In the genomic region with DNA sequence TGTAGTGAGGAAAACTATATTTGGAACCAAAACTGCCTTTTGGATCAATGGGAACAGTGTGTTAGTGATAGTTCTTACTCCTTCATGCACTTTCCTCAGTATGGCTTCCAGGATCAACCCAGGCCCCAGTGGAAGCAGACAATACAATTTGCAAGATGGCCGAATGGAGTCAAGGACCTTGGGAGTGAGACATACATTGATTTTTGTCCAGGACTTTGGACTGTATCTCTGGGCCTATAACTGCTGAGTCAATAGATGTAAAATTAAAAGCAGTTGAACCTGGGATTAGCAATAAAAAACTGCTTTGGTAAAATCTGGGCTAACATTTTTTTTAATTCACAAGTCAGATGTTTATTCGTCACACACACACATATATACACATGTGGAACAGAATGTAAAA, we compare ENCODE assay signal across 13 cellular contexts. TPM values are rescaled to one million over a fixed set of nuclear protein-coding genes. Genes with fewer than 3 reads are reported as not detected.
DNase-seq lines count a peak whose midpoint lies in the region; ATAC-seq, FAIRE-seq and TF ChIP-seq lines count a peak whose summit lies in the region.
"Had no signal": no experiment of that assay in that cellular context is flagged by ENCODE, and none has a peak within 500 bp of the region (broad histone marks: within the 10 kb centered on the region; RNA-seq: fewer than 3 reads in every experiment).

No MANE protein-coding gene starts in this region.

- peak overlapping the region; percentile 67 for H3K4me3 ChIP-seq in WI38 (ENCODE audit: low read depth, low read length)
- H3K4me3 ChIP-seq in kidney (ENCODE audit: low read length in 2 of 2), result peak overlapping the region; percentile 84 to 90
- no peak overlapping the region for H3K4me3 ChIP-seq in small intestine (ENCODE audit: low read depth in 1 of 2, low read length in 2 of 2)

- CTCF ChIA-PET in activated CD8-positive, alpha-beta T cell treated with anti-CD3 and anti-CD28 coated beads, Interleukin-2, amount 10 ng/mL, durations not matched to agents 7 days and 5 days (lab: Charles Lee), result no interaction called here

- H3K36me3 ChIP-seq in kidney (ENCODE audit: control insufficient read depth in 1 of 2, insufficient read depth in 2 of 2, low read length in 2 of 2), result peaks cover 0 to 11% of the 10 kb centered on the region in 2 donors
- no peaks in the 10 kb centered on the region for H3K36me3 ChIP-seq in small intestine (ENCODE audit: control insufficient read depth in 2 of 2, insufficient read depth in 2 of 2, low read length in 2 of 2)

- no peaks in the 10 kb centered on the region for H3K9me3 Mint-ChIP-seq in activated T-cell treated with anti-CD3 and anti-CD28 coated beads, Interleukin-2, amount 50 U/mL, for 4 hours
- H3K9me3 Mint-ChIP-seq in activated CD8-positive, alpha-beta T cell treated with anti-CD3 and anti-CD28 coated beads, Interleukin-2, amount 10 ng/mL, durations not matched to agents 7 days and 5 days (ENCODE audit: insufficient read depth), result no peaks in the 10 kb centered on the region

- peak overlapping the region; percentile 80 for H3K4me3 Mint-ChIP-seq in activated T-cell treated with anti-CD3 and anti-CD28 coated beads, Interleukin-2, amount 50 U/mL, for 4 hours
- no peak overlapping the region for H3K4me3 Mint-ChIP-seq in activated CD8-positive, alpha-beta T cell treated with anti-CD3 and anti-CD28 coated beads, Interleukin-2, amount 10 ng/mL, durations not matched to agents 7 days and 5 days

- H3K9me3 ChIP-seq in kidney (ENCODE audit: control insufficient read depth in 1 of 2, low read length in 2 of 2), result no peaks in the 10 kb centered on the region
- no peaks in the 10 kb centered on the region for H3K9me3 ChIP-seq in small intestine (ENCODE audit: control insufficient read depth, low read depth)
- H3K9me3 ChIP-seq: esophagus squamous epithelium had no signal

- TF ChIP-seq CTCF in WI38 (IDR thresholded peaks at IDR 0.05; ENCODE audit: low read depth, low read length) (no peak), kidney (IDR thresholded peaks at IDR 0.05; ENCODE audit: borderline replicate concordance, extremely low read depth, insufficient read depth) (no peak)

- FAIRE-seq in kidney (lab: Jason Lieb, UNC) (no peak), small intestine (lab: Jason Lieb, UNC) (no peak)

- POLR2A ChIA-PET in activated CD8-positive, alpha-beta T cell treated with anti-CD3 and anti-CD28 coated beads, Interleukin-2, amount 10 ng/mL, durations not matched to agents 7 days and 5 days (lab: Charles Lee), result no interaction called here

- H3K4me1 Mint-ChIP-seq in activated T-cell treated with anti-CD3 and anti-CD28 coated beads, Interleukin-2, amount 50 U/mL, for 4 hours (ENCODE audit: low read depth), result peaks cover 13% of the 10 kb centered on the region
- peaks cover 14% of the 10 kb centered on the region for H3K4me1 Mint-ChIP-seq in activated CD8-positive, alpha-beta T cell treated with anti-CD3 and anti-CD28 coated beads, Interleukin-2, amount 10 ng/mL, durations not matched to agents 7 days and 5 days (ENCODE audit: low read depth)

- no peak for ATAC-seq in activated T-cell treated with anti-CD3 and anti-CD28 coated beads, Interleukin-2, amount 50 U/mL, for 4 hours
- ATAC-seq in activated CD8-positive, alpha-beta T cell treated with anti-CD3 and anti-CD28 coated beads, Interleukin-2, amount 10 ng/mL, durations not matched to agents 7 days and 5 days, result no peak
- no peak for ATAC-seq in HG03571 (IDR thresholded peaks at IDR 0.05; ENCODE audit: unreplicated experiment)

- H3K27ac ChIP-seq in kidney (ENCODE audit: low read depth in 2 of 2, low read length in 2 of 2) (no peak overlapping the region), small intestine (ENCODE audit: low read depth in 1 of 2, low read length in 1 of 2) (peak overlapping the region; percentile 5 to 17)

- no peak overlapping the region for H3K9ac ChIP-seq in kidney (ENCODE audit: low read length in 2 of 2)

- H3K36me3 Mint-ChIP-seq in activated T-cell treated with anti-CD3 and anti-CD28 coated beads, Interleukin-2, amount 50 U/mL, for 4 hours (ENCODE audit: insufficient read depth), result peaks cover 3% of the 10 kb centered on the region
- H3K36me3 Mint-ChIP-seq in activated CD8-positive, alpha-beta T cell treated with anti-CD3 and anti-CD28 coated beads, Interleukin-2, amount 10 ng/mL, durations not matched to agents 7 days and 5 days (ENCODE audit: low read depth), result no peaks in the 10 kb centered on the region

- H3K4me1 ChIP-seq in kidney (ENCODE audit: control insufficient read depth in 1 of 2, insufficient read depth in 1 of 2, low read depth in 1 of 2, low read length in 2 of 2) (peaks cover 0 to 11% of the 10 kb centered on the region in 2 donors), small intestine (ENCODE audit: control insufficient read depth in 2 of 2, insufficient read depth in 1 of 2, low read depth in 1 of 2, low read length in 1 of 2) (peaks cover 8% of the 10 kb centered on the region in 2 donors)

- no peak for DNase-seq in activated T-cell treated with anti-CD3 and anti-CD28 coated beads, Interleukin-2, amount 50 U/mL, for 4 hours
- DNase-seq in activated T-cell treated with anti-CD3 and anti-CD28 coated beads for 4 hours (no peak), kidney (no peak), small intestine (peak; percentile 89), NOMO-1 (lab: John Stamatoyannopoulos, UW; ENCODE audit: unreplicated experiment in 2 of 2) (no peak)
- DNase-seq in activated CD8-positive, alpha-beta T cell treated with anti-CD3 and anti-CD28 coated beads, Interleukin-2, amount 10 ng/mL, durations not matched to agents 7 days and 5 days, result no peak
- DNase-seq: activated CD4-positive, alpha-beta T cell treated with anti-CD3 and anti-CD28 coated beads, Interleukin-2, amount 50 U/mL, for 1 hour; esophagus squamous epithelium; NCI-H2081; SIG-M5; stimulated activated CD4-positive, alpha-beta T cell treated with anti-CD3 and anti-CD28 coated beads, Interleukin-4, amount 100 ng/mL, for 4 hours had no signal

- 20 to 61% (median 34%) methylated on average over 2 of the region's 2 CpGs for WGBS in small intestine, 3 donors

- H3K27ac Mint-ChIP-seq in activated CD8-positive, alpha-beta T cell treated with anti-CD3 and anti-CD28 coated beads, Interleukin-2, amount 10 ng/mL, durations not matched to agents 7 days and 5 days, result no peak overlapping the region

- peaks cover 4% of the 10 kb centered on the region for H3K27me3 Mint-ChIP-seq in activated T-cell treated with anti-CD3 and anti-CD28 coated beads, Interleukin-2, amount 50 U/mL, for 4 hours (ENCODE audit: low read depth)
- peaks cover 5% of the 10 kb centered on the region for H3K27me3 Mint-ChIP-seq in activated CD8-positive, alpha-beta T cell treated with anti-CD3 and anti-CD28 coated beads, Interleukin-2, amount 10 ng/mL, durations not matched to agents 7 days and 5 days (ENCODE audit: low read depth)

- no peaks in the 10 kb centered on the region for H3K27me3 ChIP-seq in small intestine (ENCODE audit: control insufficient read depth in 2 of 2, insufficient read depth in 2 of 2, low read length in 2 of 2)
- H3K27me3 ChIP-seq: esophagus squamous epithelium had no signal

- intact Hi-C loops in kidney (cut with DNase I), result no loop called here

RNA-seq across cellular contexts. Expression of a gene that starts 1.8 kb away (rescaled TPM):
- total RNA-seq in activated T-cell treated with anti-CD3 and anti-CD28 coated beads, Interleukin-2, amount 50 U/mL, for 4 hours, result 1 to 10 TPM; 2.2 to 3.5 (median 3.3) TPM
- total RNA-seq in kidney, result 48.7 TPM
- 20.9 TPM for polyA plus RNA-seq in kidney (ENCODE audit: insufficient read depth, low read depth, low replicate concordance)
- polyA plus RNA-seq in small intestine, result 10 to 100 TPM; 18.9 to 35.2 (median 26.2) TPM
- under 1 TPM; 0.18 to 0.24 TPM for total RNA-seq in activated CD8-positive, alpha-beta T cell treated with anti-CD3 and anti-CD28 coated beads, Interleukin-2, amount 10 ng/mL, durations not matched to agents 7 days and 5 days

Comparison
In these comparisons a context has a peak if more than half of its experiments do, and no peak if none do; other contexts are left out.
1. H3K4me3 ChIP-seq: peak in WI38 (single experiment) and kidney (2 of 2); none in small intestine (0 of 2).
2. H3K27ac ChIP-seq: peak in small intestine (2 of 2); none in kidney (0 of 2).
3. RNA of a gene that starts 1.8 kb away (total RNA-seq): 48.7 TPM in kidney (single experiment); 2.2 to 3.5 TPM in activated T-cell treated with anti-CD3 and anti-CD28 coated beads, Interleukin-2, amount 50 U/mL, for 4 hours and 0.18 to 0.24 TPM in activated CD8-positive, alpha-beta T cell treated with anti-CD3 and anti-CD28 coated beads, Interleukin-2, amount 10 ng/mL, durations not matched to agents 7 days and 5 days; every median in the first group is over 10 times any median in the second.